ENCODE assay signal across 28 cellular contexts in the genomic region with DNA sequence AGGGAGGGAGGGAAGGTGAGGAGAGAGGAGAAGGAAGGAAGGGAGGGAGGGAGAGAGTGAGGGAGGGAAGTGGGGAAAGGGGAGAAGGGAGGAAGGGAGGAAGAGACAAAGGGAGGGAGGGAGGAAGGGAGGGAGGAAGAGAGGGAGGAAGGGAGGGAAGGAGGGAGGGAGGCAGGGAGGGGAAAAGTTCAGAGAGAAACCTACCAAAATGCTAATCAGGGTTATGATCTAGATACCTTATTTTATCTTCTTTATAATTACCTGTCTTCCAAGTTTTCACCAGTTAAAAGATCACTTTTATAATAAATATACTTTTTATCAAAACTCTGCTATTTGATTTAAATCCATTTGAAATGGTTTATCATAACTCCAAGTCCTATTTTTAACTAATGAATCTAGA.
"Had no signal": no experiment of that assay in that cellular context is flagged by ENCODE, and none has a peak within 500 bp of the region (broad histone marks: within the 10 kb centered on the region; RNA-seq: fewer than 3 reads in every experiment).

No MANE protein-coding gene starts in this region.

- H3K27me3 ChIP-seq: stomach, suprapubic skin, testis, thyroid gland, tibial artery, tibial nerve, transverse colon, upper lobe of left lung, upper lobe of right lung, uterus, vagina had no signal

- H3K4me3 ChIP-seq: stomach, suprapubic skin, testis, thoracic aorta, thyroid gland, tibial artery, tibial nerve, transverse colon, upper lobe of left lung, upper lobe of right lung, uterus, vagina had no signal

- H3K36me3 ChIP-seq: stomach, suprapubic skin, thoracic aorta, thyroid gland, tibial artery, tibial nerve, transverse colon, upper lobe of left lung, upper lobe of right lung, uterus, vagina had no signal

- DNase-seq: stimulated activated CD4-positive, alpha-beta T cell treated with anti-CD3 and anti-CD28 coated beads, Interleukin-2, amount 100 ng/mL, for 48 hours; stimulated activated CD4-positive, alpha-beta T cell treated with anti-CD3 and anti-CD28 coated beads, Interleukin-4, amount 100 ng/mL, for 1 hour; stimulated activated CD4-positive, alpha-beta T cell treated with anti-CD3 and anti-CD28 coated beads, Interleukin-4, amount 100 ng/mL, for 24 hours; stimulated activated CD4-positive, alpha-beta T cell treated with anti-CD3 and anti-CD28 coated beads, Interleukin-4, amount 100 ng/mL, for 4 hours; stimulated activated CD8-positive, alpha-beta memory T cell treated with anti-CD3 and anti-CD28 coated beads, Interleukin-4, amount 100 ng/mL, for 48 hours; stimulated activated naive B cell treated with anti-CD40 and anti-IgM and Interleukin-4, amounts not matched to agents 10 μg/mL and 1 μg/mL and 100 μg/mL, for 72 hours; stimulated activated naive CD4-positive, alpha-beta T cell treated with Interleukin-2 at 50 U/mL for 16 hours; stimulated activated naive CD8-positive, alpha-beta T cell treated with anti-CD3 and anti-CD28 coated beads, Interleukin-15, amount 100 ng/mL, for 72 hours; stimulated activated naive CD8-positive, alpha-beta T cell treated with anti-CD3 and anti-CD28 coated beads, Interleukin-15, Interleukin-2, amounts not matched to agents 100 U/mL and 50 U/mL, for 24 hours; stomach; substantia nigra; testis; thyroid gland; transverse colon; trophoblast cell; upper lobe of right lung; uterus had no signal

- H3K4me1 ChIP-seq: suprapubic skin, testis, tibial artery, tibial nerve, upper lobe of right lung, uterus, vagina had no signal

- H3K27me3 Mint-ChIP-seq: stimulated activated naive B cell treated with anti-CD40 and anti-IgM and Interleukin-4, amounts not matched to agents 10 μg/mL and 1 μg/mL and 100 μg/mL, for 72 hours; stimulated activated naive CD8-positive, alpha-beta T cell treated with anti-CD3 and anti-CD28 coated beads, Interleukin-15, amount 100 ng/mL, for 72 hours; type B pancreatic cell had no signal

- H3K9me3 ChIP-seq: stomach, suprapubic skin, testis, thoracic aorta, thyroid gland, tibial artery, tibial nerve, transverse colon, upper lobe of left lung, upper lobe of right lung, uterus, vagina had no signal

- FAIRE-seq: urothelium cell line had no signal

- H3K4me1 Mint-ChIP-seq: stimulated activated effector memory CD8-positive, alpha-beta T cell treated with anti-CD3 and anti-CD28 coated beads, Interleukin-12 subunit alpha, Interleukin-12 subunit beta, amount 100 ng/mL, for 72 hours; stimulated activated memory B cell treated with anti-CD40 and anti-IgM and Interleukin-4, amounts not matched to agents 10 μg/mL and 1 μg/mL and 100 μg/mL, for 72 hours; stimulated activated naive B cell treated with anti-CD40 and anti-IgM and Interleukin-4, amounts not matched to agents 10 μg/mL and 1 μg/mL and 100 μg/mL, for 72 hours; stimulated activated naive CD8-positive, alpha-beta T cell treated with anti-CD3 and anti-CD28 coated beads, Interleukin-15, amount 100 ng/mL, for 72 hours had no signal

- ATAC-seq: stimulated activated effector memory CD8-positive, alpha-beta T cell treated with anti-CD3 and anti-CD28 coated beads, Interleukin-12 subunit alpha, Interleukin-12 subunit beta, amount 100 ng/mL, for 72 hours; stimulated activated memory B cell treated with anti-CD40 and anti-IgM and Interleukin-4, amounts not matched to agents 10 μg/mL and 1 μg/mL and 100 μg/mL, for 72 hours; stimulated activated naive B cell treated with anti-CD40 and anti-IgM and Interleukin-4, amounts not matched to agents 10 μg/mL and 1 μg/mL and 100 μg/mL, for 72 hours; stimulated activated naive CD8-positive, alpha-beta T cell treated with anti-CD3 and anti-CD28 coated beads, Interleukin-15, amount 100 ng/mL, for 72 hours; stimulated activated naive CD8-positive, alpha-beta T cell treated with anti-CD3 and anti-CD28 coated beads, Interleukin-15, Interleukin-2, amounts not matched to agents 100 U/mL and 50 U/mL, for 24 hours; upper lobe of right lung had no signal

- H3K27ac Mint-ChIP-seq: stimulated activated effector memory CD8-positive, alpha-beta T cell treated with anti-CD3 and anti-CD28 coated beads, Interleukin-12 subunit alpha, Interleukin-12 subunit beta, amount 100 ng/mL, for 72 hours; stimulated activated memory B cell treated with anti-CD40 and anti-IgM and Interleukin-4, amounts not matched to agents 10 μg/mL and 1 μg/mL and 100 μg/mL, for 72 hours; stimulated activated naive B cell treated with anti-CD40 and anti-IgM and Interleukin-4, amounts not matched to agents 10 μg/mL and 1 μg/mL and 100 μg/mL, for 72 hours; stimulated activated naive CD8-positive, alpha-beta T cell treated with anti-CD3 and anti-CD28 coated beads, Interleukin-15, amount 100 ng/mL, for 72 hours; stimulated activated naive CD8-positive, alpha-beta T cell treated with anti-CD3 and anti-CD28 coated beads, Interleukin-15, Interleukin-2, amounts not matched to agents 100 ng/mL and 50 ng/mL, for 24 hours; type B pancreatic cell had no signal

- H3K27ac ChIP-seq: stomach, suprapubic skin, testis, thoracic aorta, tibial artery, tibial nerve, transverse colon, upper lobe of left lung, upper lobe of right lung, uterus, vagina had no signal

- H3K4me3 Mint-ChIP-seq: stimulated activated effector memory CD8-positive, alpha-beta T cell treated with anti-CD3 and anti-CD28 coated beads, Interleukin-12 subunit alpha, Interleukin-12 subunit beta, amount 100 ng/mL, for 72 hours; stimulated activated memory B cell treated with anti-CD40 and anti-IgM and Interleukin-4, amounts not matched to agents 10 μg/mL and 1 μg/mL and 100 μg/mL, for 72 hours; stimulated activated naive B cell treated with anti-CD40 and anti-IgM and Interleukin-4, amounts not matched to agents 10 μg/mL and 1 μg/mL and 100 μg/mL, for 72 hours; stimulated activated naive CD8-positive, alpha-beta T cell treated with anti-CD3 and anti-CD28 coated beads, Interleukin-15, amount 100 ng/mL, for 72 hours; stimulated activated naive CD8-positive, alpha-beta T cell treated with anti-CD3 and anti-CD28 coated beads, Interleukin-15, Interleukin-2, amounts not matched to agents 100 ng/mL and 50 ng/mL, for 24 hours; type B pancreatic cell had no signal

- H3K9me3 Mint-ChIP-seq: stimulated activated effector memory CD8-positive, alpha-beta T cell treated with anti-CD3 and anti-CD28 coated beads, Interleukin-12 subunit alpha, Interleukin-12 subunit beta, amount 100 ng/mL, for 72 hours; stimulated activated naive CD8-positive, alpha-beta T cell treated with anti-CD3 and anti-CD28 coated beads, Interleukin-15, Interleukin-2, amounts not matched to agents 100 ng/mL and 50 ng/mL, for 24 hours had no signal

- H3K36me3 Mint-ChIP-seq: stimulated activated effector memory CD8-positive, alpha-beta T cell treated with anti-CD3 and anti-CD28 coated beads, Interleukin-12 subunit alpha, Interleukin-12 subunit beta, amount 100 ng/mL, for 72 hours; stimulated activated memory B cell treated with anti-CD40 and anti-IgM and Interleukin-4, amounts not matched to agents 10 μg/mL and 1 μg/mL and 100 μg/mL, for 72 hours; stimulated activated naive B cell treated with anti-CD40 and anti-IgM and Interleukin-4, amounts not matched to agents 10 μg/mL and 1 μg/mL and 100 μg/mL, for 72 hours had no signal
